ENCODE assay signal across 15 cellular contexts in the genomic region with DNA sequence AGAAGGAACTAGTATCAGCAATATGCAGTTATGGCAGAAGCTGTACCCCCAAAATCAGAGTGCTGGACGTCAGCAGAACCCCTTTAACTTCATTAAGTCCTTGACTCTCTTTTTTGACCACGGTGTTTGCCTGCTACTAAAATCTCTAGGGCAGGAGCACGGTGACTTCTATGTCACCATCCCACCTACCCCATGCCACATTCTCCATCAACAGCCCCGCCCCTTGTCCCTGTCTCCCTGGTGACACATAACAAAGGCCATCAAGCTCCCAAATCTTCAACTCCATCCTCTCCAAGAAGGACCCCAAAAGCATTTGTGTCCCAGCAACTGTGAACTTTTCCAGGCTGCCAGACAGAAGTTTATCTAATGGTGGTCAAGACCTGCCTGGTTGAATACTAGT. TPM values are rescaled to one million over a fixed set of nuclear protein-coding genes. Genes with fewer than 3 reads are reported as not detected.
DNase-seq lines count a peak whose midpoint lies in the region; ATAC-seq and TF ChIP-seq lines count a peak whose summit lies in the region.
"Had no signal": no experiment of that assay in that cellular context is flagged by ENCODE, and none has a peak within 500 bp of the region (broad histone marks: within the 10 kb centered on the region; RNA-seq: fewer than 3 reads in every experiment).

No MANE protein-coding gene starts in this region.

- H3K9me3 ChIP-seq in CD4-positive, alpha-beta memory T cell (ENCODE audit: control insufficient read depth in 1 of 2, low read length in 2 of 2) = no peaks in the 10 kb centered on the region
- H3K9me3 ChIP-seq: esophagus squamous epithelium had no signal

- no peak for DNase-seq in CD4-positive, alpha-beta memory T cell
- DNase-seq in Jurkat, Clone E6-1 (ENCODE audit: low read depth, low spot score) = no peak
- no peak for DNase-seq in activated naive CD4-positive, alpha-beta T cell treated with anti-CD3 and anti-CD28 coated beads, Interleukin-2, amount 50 U/mL, for 72 hours (ENCODE audit: low spot score in 2 of 2)
- DNase-seq in natural killer cell treated with Interleukin-12 subunit alpha and Interleukin-12 subunit beta and Interleukin-15 and Interleukin-18, amount 100 ng/mL, for 72 hours (ENCODE audit: low spot score) = no peak
- DNase-seq in germinal center (ENCODE audit: low spot score) = no peak
- DNase-seq: activated effector memory CD4-positive, alpha-beta T cell treated with Interleukin-2 at 50 U/mL for 16 hours; cerebellar nuclear complex; esophagus squamous epithelium; mesenchymal stem cell; stimulated activated CD4-positive, alpha-beta T cell treated with anti-CD3 and anti-CD28 coated beads, Interleukin-1b, Interleukin-23, amount 100 ng/mL, for 48 hours had no signal

- POLR2A ChIA-PET in CD4-positive, alpha-beta memory T cell (lab: Charles Lee; ENCODE audit: partially characterized antibody) = interaction anchor here (0.8 to 2.9 kb wide), 9 partner anchors 10 to 120 kb away, joined by 3 to 27 read pairs (median 5); no protein-coding TSS in a partner anchor

- no peaks in the 10 kb centered on the region for H3K27me3 ChIP-seq in CD4-positive, alpha-beta memory T cell (ENCODE audit: insufficient read depth, low read length)

- H3K27me3 Mint-ChIP-seq in CD4-positive, alpha-beta memory T cell = no peaks in the 10 kb centered on the region
- H3K27me3 Mint-ChIP-seq in natural killer cell treated with Interleukin-12 subunit alpha and Interleukin-12 subunit beta and Interleukin-15 and Interleukin-18, amount 100 ng/mL, for 72 hours = no peaks in the 10 kb centered on the region
- H3K27me3 Mint-ChIP-seq: progenitor cell of endocrine pancreas had no signal

- H3K4me3 Mint-ChIP-seq in CD4-positive, alpha-beta memory T cell = peak overlapping the region; percentile 90 to 100 (median 98)
- peak overlapping the region; percentile 96 for H3K4me3 Mint-ChIP-seq in natural killer cell treated with Interleukin-12 subunit alpha and Interleukin-12 subunit beta and Interleukin-15 and Interleukin-18, amount 100 ng/mL, for 72 hours

- peaks cover 42 to 88% (median 64%) of the 10 kb centered on the region in 4 donors for H3K4me1 Mint-ChIP-seq in CD4-positive, alpha-beta memory T cell
- H3K4me1 Mint-ChIP-seq in natural killer cell treated with Interleukin-12 subunit alpha and Interleukin-12 subunit beta and Interleukin-15 and Interleukin-18, amount 100 ng/mL, for 72 hours (ENCODE audit: low read depth in 2 of 2) = peaks cover 45 to 62% of the 10 kb centered on the region in 2 donors

- peak overlapping the region; percentile 56 for H3K27ac ChIP-seq in CD4-positive, alpha-beta memory T cell (ENCODE audit: low read depth, low read length)

- no peak for TF ChIP-seq POLR2A in GM18505 (IDR thresholded peaks at IDR 0.05; ENCODE audit: borderline replicate concordance, extremely low read depth, insufficient read depth, insufficient read length)

- H3K9me3 Mint-ChIP-seq in CD4-positive, alpha-beta memory T cell = no peaks in the 10 kb centered on the region
- H3K9me3 Mint-ChIP-seq in activated naive CD4-positive, alpha-beta T cell treated with anti-CD3 and anti-CD28 coated beads, Interleukin-2, amount 50 U/mL, for 72 hours = peaks cover 3 to 5% of the 10 kb centered on the region in 2 donors
- no peaks in the 10 kb centered on the region for H3K9me3 Mint-ChIP-seq in natural killer cell treated with Interleukin-12 subunit alpha and Interleukin-12 subunit beta and Interleukin-15 and Interleukin-18, amount 100 ng/mL, for 72 hours

- CTCF ChIA-PET in CD4-positive, alpha-beta memory T cell (lab: Charles Lee; ENCODE audit: partially characterized antibody) = interaction anchor here (1.0 to 2.1 kb wide), 6 partner anchors 11 to 283 kb away, joined by 3 to 7 read pairs (median 4); no protein-coding TSS in a partner anchor

- intact Hi-C loops in CD4-positive, alpha-beta memory T cell (cut with micrococcal nuclease) = loop anchor here (5.0 to 10.0 kb wide), 4 partner anchors 46 to 146 kb away; partner anchors contain the start of genes CECR2 and HDHD5

- no peak for ATAC-seq in activated naive CD4-positive, alpha-beta T cell treated with anti-CD3 and anti-CD28 coated beads, Interleukin-2, amount 50 U/mL, for 72 hours
- no peak for ATAC-seq in natural killer cell treated with Interleukin-12 subunit alpha and Interleukin-12 subunit beta and Interleukin-15 and Interleukin-18, amount 100 ng/mL, for 72 hours
- ATAC-seq in HG03432 (IDR thresholded peaks at IDR 0.05; ENCODE audit: unreplicated experiment) = no peak
- ATAC-seq in HG03521 (IDR thresholded peaks at IDR 0.05; ENCODE audit: unreplicated experiment) = no peak
- no peak for ATAC-seq in GM18505 (IDR thresholded peaks at IDR 0.05; ENCODE audit: unreplicated experiment)

- H3K36me3 Mint-ChIP-seq in CD4-positive, alpha-beta memory T cell = peaks cover 10 to 11% of the 10 kb centered on the region in 2 donors
- H3K36me3 Mint-ChIP-seq in activated naive CD4-positive, alpha-beta T cell treated with anti-CD3 and anti-CD28 coated beads, Interleukin-2, amount 50 U/mL, for 72 hours = peaks cover 0 to 5% of the 10 kb centered on the region in 2 donors
- H3K36me3 Mint-ChIP-seq in natural killer cell treated with Interleukin-12 subunit alpha and Interleukin-12 subunit beta and Interleukin-15 and Interleukin-18, amount 100 ng/mL, for 72 hours = no peaks in the 10 kb centered on the region

- peak overlapping the region; percentile 89 to 99 (median 96) for H3K27ac Mint-ChIP-seq in CD4-positive, alpha-beta memory T cell
- peak overlapping the region; percentile 48 to 77 for H3K27ac Mint-ChIP-seq in activated naive CD4-positive, alpha-beta T cell treated with anti-CD3 and anti-CD28 coated beads, Interleukin-2, amount 50 U/mL, for 72 hours
- H3K27ac Mint-ChIP-seq in natural killer cell treated with Interleukin-12 subunit alpha and Interleukin-12 subunit beta and Interleukin-15 and Interleukin-18, amount 100 ng/mL, for 72 hours = peak overlapping the region; percentile 92 to 96
- H3K27ac Mint-ChIP-seq: progenitor cell of endocrine pancreas had no signal

- peak overlapping the region; percentile 78 to 94 for H3K4me3 ChIP-seq in CD4-positive, alpha-beta memory T cell (ENCODE audit: low read length in 2 of 2)
- H3K4me3 ChIP-seq in Jurkat, Clone E6-1 (ENCODE audit: low read length) = peak overlapping the region; percentile 89

- H3K4me1 ChIP-seq in CD4-positive, alpha-beta memory T cell (ENCODE audit: insufficient read depth, low read length) = peaks cover 61% of the 10 kb centered on the region

- no peaks in the 10 kb centered on the region for H3K36me3 ChIP-seq in CD4-positive, alpha-beta memory T cell (ENCODE audit: insufficient read depth, low read length)
- H3K36me3 ChIP-seq: esophagus squamous epithelium had no signal

RNA-seq across cellular contexts. Expression of gene ADA2, which starts 0.9 kb away (rescaled TPM):
- 100 to 1,000 TPM; 133 to 147 TPM for total RNA-seq in CD4-positive, alpha-beta memory T cell
- 10 to 100 TPM; 67.3 to 77.1 TPM for polyA plus RNA-seq in CD4-positive, alpha-beta memory T cell
- polyA plus RNA-seq in Jurkat, Clone E6-1 (2012; ENCODE audit: insufficient read depth, insufficient read length) = 7.8 TPM
- total RNA-seq in activated naive CD4-positive, alpha-beta T cell treated with anti-CD3 and anti-CD28 coated beads, Interleukin-2, amount 50 U/mL, for 72 hours = 1 to 10 TPM; 2.4 to 5.6 TPM
- 10 to 100 TPM; 18.0 to 18.9 TPM for total RNA-seq in natural killer cell treated with Interleukin-12 subunit alpha and Interleukin-12 subunit beta and Interleukin-15 and Interleukin-18, amount 100 ng/mL, for 72 hours
- total RNA-seq: NCI-H460 had no signal

RNA-seq across cellular contexts. Expression of gene HDHD5, which starts 59.3 kb away (rescaled TPM):
- total RNA-seq in CD4-positive, alpha-beta memory T cell = 10 to 100 TPM; 23.1 to 23.3 TPM
- polyA plus RNA-seq in CD4-positive, alpha-beta memory T cell = 10 to 100 TPM; 51.6 to 86.7 TPM
- polyA plus RNA-seq in Jurkat, Clone E6-1 (2012; ENCODE audit: insufficient read depth, insufficient read length) = 89.4 TPM
- total RNA-seq in activated naive CD4-positive, alpha-beta T cell treated with anti-CD3 and anti-CD28 coated beads, Interleukin-2, amount 50 U/mL, for 72 hours = 10 to 100 TPM; 22.0 to 71.3 TPM
- 10 to 100 TPM; 29.6 to 32.7 TPM for total RNA-seq in natural killer cell treated with Interleukin-12 subunit alpha and Interleukin-12 subunit beta and Interleukin-15 and Interleukin-18, amount 100 ng/mL, for 72 hours

Comparison
In these comparisons a context has a peak if more than half of its experiments do, and no peak if none do; other contexts are left out.
1. RNA of gene ADA2, which starts 0.9 kb away (total RNA-seq): 133 to 147 TPM in CD4-positive, alpha-beta memory T cell; 18.0 to 18.9 TPM in natural killer cell treated with Interleukin-12 subunit alpha and Interleukin-12 subunit beta and Interleukin-15 and Interleukin-18, amount 100 ng/mL, for 72 hours and 2.4 to 5.6 TPM in activated naive CD4-positive, alpha-beta T cell treated with anti-CD3 and anti-CD28 coated beads, Interleukin-2, amount 50 U/mL, for 72 hours; every median in the first group is over 4 times any median in the second.
2. Peak in every context shown above with its lines, with median percentiles within 50 percentile points of each other: H3K27ac Mint-ChIP-seq.